ENCODE assay signal across 1 cellular context in the genomic region with DNA sequence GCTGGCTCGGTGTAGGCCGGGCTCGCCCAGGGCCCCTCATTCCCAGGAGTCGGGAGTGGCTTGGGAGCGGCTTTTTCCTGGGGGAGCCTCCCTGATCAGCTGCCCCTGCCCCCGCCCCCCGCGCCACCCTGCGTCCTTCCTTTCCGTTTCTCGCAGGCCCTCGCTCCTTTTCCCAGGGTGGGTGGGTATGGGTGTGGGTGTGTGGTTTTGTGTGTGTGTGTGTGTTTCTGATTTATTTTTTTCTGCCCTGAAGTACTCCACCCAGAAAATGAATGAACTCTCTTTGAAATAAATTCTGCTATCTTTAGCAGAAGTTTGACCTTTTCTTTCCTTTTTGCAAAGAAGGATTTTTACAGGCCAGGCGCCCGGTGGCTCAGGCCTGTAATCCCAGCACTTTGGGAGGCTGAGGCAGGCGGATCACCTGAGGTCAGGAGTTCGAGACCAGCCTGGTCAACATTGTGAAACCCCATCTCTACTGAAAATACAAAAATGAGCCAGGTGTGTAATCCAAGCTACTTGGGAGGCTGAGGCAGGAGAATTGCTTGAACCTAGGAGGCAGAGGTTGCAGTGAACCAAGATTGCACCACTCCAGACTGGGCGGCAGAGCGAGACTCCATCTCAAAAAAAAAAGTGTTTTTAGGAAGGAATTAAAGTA.
TF ChIP-seq lines count a peak whose summit lies in the region.

No MANE protein-coding gene starts in this region.

TF ChIP-seq in WTC11, 78 proteins besides CTCF, POLR2A, EP300 and RAD21 (continued from another document):
- TF ChIP-seq, protein P1, sequence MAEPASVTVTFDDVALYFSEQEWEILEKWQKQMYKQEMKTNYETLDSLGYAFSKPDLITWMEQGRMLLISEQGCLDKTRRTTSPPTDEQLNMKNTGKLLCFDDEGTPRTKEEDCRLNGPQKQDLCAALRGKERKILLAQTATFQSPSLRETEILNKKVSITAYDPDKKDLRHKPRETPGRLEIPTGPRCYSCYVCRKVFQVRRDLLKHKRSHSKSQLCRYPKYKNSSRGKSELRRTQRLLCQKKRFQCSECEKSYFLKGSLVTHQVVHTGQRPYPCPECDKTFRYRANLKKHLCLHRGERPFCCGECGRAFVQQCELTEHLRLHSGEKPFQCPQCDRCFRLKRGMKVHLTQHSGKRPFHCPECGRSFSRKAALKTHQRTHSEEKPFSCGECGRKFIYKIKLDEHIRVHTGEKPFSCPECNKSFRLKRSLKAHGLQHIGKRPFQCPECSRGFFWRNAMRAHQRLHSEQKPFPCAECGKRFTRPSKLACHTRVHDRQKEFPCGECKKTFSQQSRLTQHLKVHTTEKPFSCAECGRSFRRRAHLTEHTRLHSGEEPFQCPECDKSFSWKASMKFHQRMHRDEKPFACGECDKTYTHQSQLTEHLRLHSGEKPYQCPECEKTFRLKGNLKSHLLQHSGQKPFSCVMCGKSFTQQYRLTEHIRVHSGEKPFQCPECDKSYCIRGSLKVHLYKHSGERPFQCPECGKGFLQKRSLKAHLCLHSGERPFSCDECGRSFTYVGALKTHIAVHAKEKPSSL (CRISPR knock-in tag; conservative IDR thresholded peaks at IDR 0.05), result no peak
- TF ChIP-seq FOXJ3 (CRISPR knock-in tag; IDR thresholded peaks at IDR 0.05; ENCODE audit: borderline replicate concordance), result no peak
- no peak for TF ChIP-seq NFE2L1 (CRISPR knock-in tag; IDR thresholded peaks at IDR 0.05)
